In genomic region chr18:78410094-78410786, GRCh38 we compare ENCODE assay signal across 14 cellular contexts.
DNase-seq lines count a peak whose midpoint lies in the region; ATAC-seq and TF ChIP-seq lines count a peak whose summit lies in the region.
"Had no signal": no experiment of that assay in that cellular context is flagged by ENCODE, and none has a peak within 500 bp of the region (broad histone marks: within the 10 kb centered on the region; RNA-seq: fewer than 3 reads in every experiment).

No MANE protein-coding gene starts in this region.

- no peaks in the 10 kb centered on the region for H3K36me3 ChIP-seq in neuronal stem cell (replicated peaks in 1 of 2; ENCODE audit: control insufficient read depth in 2 of 2, insufficient read depth in 2 of 2, low read length in 2 of 2)
- H3K36me3 ChIP-seq: BLaER1, HAP-1 had no signal

- peak overlapping the region; percentile 63 for H3K14ac ChIP-seq in neuronal stem cell (ENCODE audit: low read length)

- H3K18ac ChIP-seq in neuronal stem cell (ENCODE audit: low read length), result peak overlapping the region; percentile 58

- H4K8ac ChIP-seq in neuronal stem cell (ENCODE audit: low read depth, low read length), result no peak overlapping the region

- H3K4me2 ChIP-seq in neuronal stem cell (ENCODE audit: insufficient read depth, low read length, poor library complexity, severe bottlenecking), result no peak overlapping the region
- H3K4me2 ChIP-seq: BLaER1 had no signal

- no peaks in the 10 kb centered on the region for H3K36me3 Mint-ChIP-seq in natural killer cell treated with Interleukin-12 subunit alpha and Interleukin-12 subunit beta and Interleukin-15 and Interleukin-18, amount 100 ng/mL, for 72 hours
- H3K36me3 Mint-ChIP-seq in natural killer cell, result no peaks in the 10 kb centered on the region
- no peaks in the 10 kb centered on the region for H3K36me3 Mint-ChIP-seq in stimulated activated effector memory CD8-positive, alpha-beta T cell treated with anti-CD3 and anti-CD28 coated beads, Interleukin-12 subunit alpha, Interleukin-12 subunit beta, amount 100 ng/mL, for 72 hours
- no peaks in the 10 kb centered on the region for H3K36me3 Mint-ChIP-seq in activated CD4-positive, alpha-beta T cell treated with anti-CD3 and anti-CD28 coated beads, Interleukin-2, amount 10 ng/mL, durations not matched to agents 7 days and 5 days (ENCODE audit: low read depth)
- H3K36me3 Mint-ChIP-seq: CD8-positive, alpha-beta memory T cell had no signal

- H3K79me1 ChIP-seq in neuronal stem cell (ENCODE audit: low read depth, low read length), result no peaks in the 10 kb centered on the region

- H3K27ac ChIP-seq in neuronal stem cell (replicated peaks; ENCODE audit: low read length), result no peak overlapping the region
- H3K27ac ChIP-seq: BLaER1 had no signal

- no peak overlapping the region for H3K4me3 Mint-ChIP-seq in natural killer cell treated with Interleukin-12 subunit alpha and Interleukin-12 subunit beta and Interleukin-15 and Interleukin-18, amount 100 ng/mL, for 72 hours
- no peak overlapping the region for H3K4me3 Mint-ChIP-seq in natural killer cell
- no peak overlapping the region for H3K4me3 Mint-ChIP-seq in stimulated activated effector memory CD8-positive, alpha-beta T cell treated with anti-CD3 and anti-CD28 coated beads, Interleukin-12 subunit alpha, Interleukin-12 subunit beta, amount 100 ng/mL, for 72 hours
- no peak overlapping the region for H3K4me3 Mint-ChIP-seq in activated CD4-positive, alpha-beta T cell treated with anti-CD3 and anti-CD28 coated beads, Interleukin-2, amount 10 ng/mL, durations not matched to agents 7 days and 5 days
- H3K4me3 Mint-ChIP-seq: CD8-positive, alpha-beta memory T cell had no signal

- no peak overlapping the region for H2BK12ac ChIP-seq in neuronal stem cell (ENCODE audit: low read length)

- peak overlapping the region; percentile 49 for H2BK15ac ChIP-seq in neuronal stem cell (ENCODE audit: low read length)

- DNase-seq in natural killer cell treated with Interleukin-12 subunit alpha and Interleukin-12 subunit beta and Interleukin-15 and Interleukin-18, amount 100 ng/mL, for 72 hours (ENCODE audit: low spot score), result no peak
- DNase-seq in natural killer cell (no peak), neuronal stem cell (ENCODE audit: low spot score) (no peak), omental fat pad (ENCODE audit: low spot score) (no peak), KBM-7 (no peak)
- no peak for DNase-seq in stimulated activated effector memory CD8-positive, alpha-beta T cell treated with anti-CD3 and anti-CD28 coated beads, Interleukin-12 subunit alpha, Interleukin-12 subunit beta, amount 100 ng/mL, for 72 hours (ENCODE audit: low spot score in 2 of 2)
- no peak for DNase-seq in activated CD4-positive, alpha-beta T cell treated with anti-CD3 and anti-CD28 coated beads, Interleukin-2, amount 10 ng/mL, durations not matched to agents 7 days and 5 days
- DNase-seq: 8988T; AML-193; Caco-2; CD8-positive, alpha-beta memory T cell; DND-41 had no signal

- intact Hi-C loops in natural killer cell (cut with micrococcal nuclease), result no loop called here

- no peaks in the 10 kb centered on the region for H3K27me3 ChIP-seq in neuronal stem cell (ENCODE audit: control insufficient read depth in 3 of 3, insufficient read depth in 3 of 3, low read depth in 1 of 3, low read length in 3 of 3)

- H3K9me3 Mint-ChIP-seq in natural killer cell treated with Interleukin-12 subunit alpha and Interleukin-12 subunit beta and Interleukin-15 and Interleukin-18, amount 100 ng/mL, for 72 hours, result no peaks in the 10 kb centered on the region
- no peaks in the 10 kb centered on the region for H3K9me3 Mint-ChIP-seq in natural killer cell
- H3K9me3 Mint-ChIP-seq in stimulated activated effector memory CD8-positive, alpha-beta T cell treated with anti-CD3 and anti-CD28 coated beads, Interleukin-12 subunit alpha, Interleukin-12 subunit beta, amount 100 ng/mL, for 72 hours, result peaks cover 2% of the 10 kb centered on the region
- no peaks in the 10 kb centered on the region for H3K9me3 Mint-ChIP-seq in activated CD4-positive, alpha-beta T cell treated with anti-CD3 and anti-CD28 coated beads, Interleukin-2, amount 10 ng/mL, durations not matched to agents 7 days and 5 days

- H3K23ac ChIP-seq in neuronal stem cell (ENCODE audit: low read depth, low read length, poor library complexity), result no peak overlapping the region

- CTCF ChIA-PET in activated CD4-positive, alpha-beta T cell treated with anti-CD3 and anti-CD28 coated beads, Interleukin-2, amount 10 ng/mL, durations not matched to agents 7 days and 5 days (lab: Charles Lee), result no interaction called here

- no peak overlapping the region for H3K27ac Mint-ChIP-seq in natural killer cell treated with Interleukin-12 subunit alpha and Interleukin-12 subunit beta and Interleukin-15 and Interleukin-18, amount 100 ng/mL, for 72 hours
- no peak overlapping the region for H3K27ac Mint-ChIP-seq in natural killer cell
- H3K27ac Mint-ChIP-seq in stimulated activated effector memory CD8-positive, alpha-beta T cell treated with anti-CD3 and anti-CD28 coated beads, Interleukin-12 subunit alpha, Interleukin-12 subunit beta, amount 100 ng/mL, for 72 hours, result no peak overlapping the region
- H3K27ac Mint-ChIP-seq in activated CD4-positive, alpha-beta T cell treated with anti-CD3 and anti-CD28 coated beads, Interleukin-2, amount 10 ng/mL, durations not matched to agents 7 days and 5 days, result no peak overlapping the region
- H3K27ac Mint-ChIP-seq: CD8-positive, alpha-beta memory T cell had no signal

- TF ChIP-seq CTCF in natural killer cell (IDR thresholded peaks at IDR 0.05) (no peak), omental fat pad (IDR thresholded peaks at IDR 0.05) (no peak)

- H2AK5ac ChIP-seq in neuronal stem cell (ENCODE audit: low read depth, low read length), result peak overlapping the region; percentile 37

- H3K4me3 ChIP-seq in neuronal stem cell (ENCODE audit: low read length in 2 of 2), result no peak overlapping the region
- H3K4me3 ChIP-seq: BLaER1, HAP-1 had no signal

- ATAC-seq in natural killer cell treated with Interleukin-12 subunit alpha and Interleukin-12 subunit beta and Interleukin-15 and Interleukin-18, amount 100 ng/mL, for 72 hours, result peak; percentile 44 to 50
- ATAC-seq in natural killer cell, result no peak
- peak; percentile 36 for ATAC-seq in stimulated activated effector memory CD8-positive, alpha-beta T cell treated with anti-CD3 and anti-CD28 coated beads, Interleukin-12 subunit alpha, Interleukin-12 subunit beta, amount 100 ng/mL, for 72 hours
- no peak for ATAC-seq in omental fat pad (ENCODE audit: low FRiP score)

- H4K91ac ChIP-seq in neuronal stem cell (ENCODE audit: low read depth, low read length, poor library complexity), result no peak overlapping the region

- peaks cover 16 to 18% of the 10 kb centered on the region in 2 donors for H3K27me3 Mint-ChIP-seq in natural killer cell treated with Interleukin-12 subunit alpha and Interleukin-12 subunit beta and Interleukin-15 and Interleukin-18, amount 100 ng/mL, for 72 hours
- peaks cover 10 to 22% of the 10 kb centered on the region in 2 donors for H3K27me3 Mint-ChIP-seq in natural killer cell (ENCODE audit: low read depth in 2 of 2)
- peaks cover 8% of the 10 kb centered on the region for H3K27me3 Mint-ChIP-seq in activated CD4-positive, alpha-beta T cell treated with anti-CD3 and anti-CD28 coated beads, Interleukin-2, amount 10 ng/mL, durations not matched to agents 7 days and 5 days

- in situ Hi-C loops in KBM-7 (cut with MboI; ENCODE audit: low pct_unique_long_range_greater_than_20kb, low sequenced_read_pairs), result no loop called here

- H2AFZ ChIP-seq in neuronal stem cell (ENCODE audit: low read length), result no peak overlapping the region

- H3K9ac ChIP-seq in neuronal stem cell (ENCODE audit: low read depth, low read length, poor library complexity), result no peak overlapping the region
- H3K9ac ChIP-seq: BLaER1 had no signal

- H2BK120ac ChIP-seq in neuronal stem cell (ENCODE audit: low read depth, low read length), result no peak overlapping the region

- H3K4me1 ChIP-seq in neuronal stem cell (ENCODE audit: control insufficient read depth in 2 of 2, insufficient read depth in 1 of 2, low read depth in 1 of 2, low read length in 2 of 2), result no peaks in the 10 kb centered on the region
- H3K4me1 ChIP-seq: Caco-2, HAP-1 had no signal

- no CpG with 5 or more reads among the region's 13 CpGs for WGBS in neuronal stem cell (ENCODE audit: extremely low coverage in 2 of 2, insufficient read length in 2 of 2, insufficient replicate concordance in 1 of 2), 2 donors

- peaks cover 0 to 4% of the 10 kb centered on the region in 2 donors for H3K4me1 Mint-ChIP-seq in natural killer cell treated with Interleukin-12 subunit alpha and Interleukin-12 subunit beta and Interleukin-15 and Interleukin-18, amount 100 ng/mL, for 72 hours (ENCODE audit: low read depth in 2 of 2)
- peaks cover 9% of the 10 kb centered on the region in 2 donors for H3K4me1 Mint-ChIP-seq in natural killer cell
- peaks cover 11% of the 10 kb centered on the region for H3K4me1 Mint-ChIP-seq in stimulated activated effector memory CD8-positive, alpha-beta T cell treated with anti-CD3 and anti-CD28 coated beads, Interleukin-12 subunit alpha, Interleukin-12 subunit beta, amount 100 ng/mL, for 72 hours
- H3K4me1 Mint-ChIP-seq in activated CD4-positive, alpha-beta T cell treated with anti-CD3 and anti-CD28 coated beads, Interleukin-2, amount 10 ng/mL, durations not matched to agents 7 days and 5 days, result peaks cover 13% of the 10 kb centered on the region

- no peaks in the 10 kb centered on the region for H3K9me3 ChIP-seq in neuronal stem cell (replicated peaks in 1 of 2; ENCODE audit: control insufficient read depth in 2 of 2, insufficient read depth in 1 of 2, low read depth in 1 of 2, low read length in 2 of 2)
- H3K9me3 ChIP-seq: BLaER1, Caco-2, HAP-1 had no signal

- H3K4ac ChIP-seq in neuronal stem cell (ENCODE audit: low read length), result no peak overlapping the region

- no peak overlapping the region for H2BK5ac ChIP-seq in neuronal stem cell (ENCODE audit: low read length)

- POLR2A ChIA-PET in activated CD4-positive, alpha-beta T cell treated with anti-CD3 and anti-CD28 coated beads, Interleukin-2, amount 10 ng/mL, durations not matched to agents 7 days and 5 days (lab: Charles Lee), result no interaction called here

Comparison
In these comparisons a context has a peak if more than half of its experiments do, and no peak if none do; other contexts are left out.
1. ATAC-seq: peak in natural killer cell treated with Interleukin-12 subunit alpha and Interleukin-12 subunit beta and Interleukin-15 and Interleukin-18, amount 100 ng/mL, for 72 hours (2 of 2) and stimulated activated effector memory CD8-positive, alpha-beta T cell treated with anti-CD3 and anti-CD28 coated beads, Interleukin-12 subunit alpha, Interleukin-12 subunit beta, amount 100 ng/mL, for 72 hours (single experiment); none in natural killer cell (0 of 3) and omental fat pad (single experiment).